Comparison of ENCODE assay signal across 3 cellular contexts in genomic region chr6:28929339-28929738, GRCh38.
TF ChIP-seq lines count a peak whose summit lies in the region.

No MANE protein-coding gene starts in this region.

TF ChIP-seq in HEK293, 187 proteins besides CTCF, POLR2A, EP300 and RAD21:
- TF ChIP-seq ZBTB17 (tag by site-specific recombination; IDR thresholded peaks at IDR 0.05), result peak; percentile 14; the same call in 1 of the 2 replicates
TF ChIP-seq in HEK293: peak in this region for 1; not testable (repeated sequence) for 186.

TF ChIP-seq in K562, 482 proteins besides CTCF, POLR2A, EP300 and RAD21:
- peak; percentile 55; the same call in 1 of the 2 replicates for TF ChIP-seq POLR2H (tag; IDR thresholded peaks at IDR 0.05; ENCODE audit: low read depth)
- TF ChIP-seq, protein P1, sequence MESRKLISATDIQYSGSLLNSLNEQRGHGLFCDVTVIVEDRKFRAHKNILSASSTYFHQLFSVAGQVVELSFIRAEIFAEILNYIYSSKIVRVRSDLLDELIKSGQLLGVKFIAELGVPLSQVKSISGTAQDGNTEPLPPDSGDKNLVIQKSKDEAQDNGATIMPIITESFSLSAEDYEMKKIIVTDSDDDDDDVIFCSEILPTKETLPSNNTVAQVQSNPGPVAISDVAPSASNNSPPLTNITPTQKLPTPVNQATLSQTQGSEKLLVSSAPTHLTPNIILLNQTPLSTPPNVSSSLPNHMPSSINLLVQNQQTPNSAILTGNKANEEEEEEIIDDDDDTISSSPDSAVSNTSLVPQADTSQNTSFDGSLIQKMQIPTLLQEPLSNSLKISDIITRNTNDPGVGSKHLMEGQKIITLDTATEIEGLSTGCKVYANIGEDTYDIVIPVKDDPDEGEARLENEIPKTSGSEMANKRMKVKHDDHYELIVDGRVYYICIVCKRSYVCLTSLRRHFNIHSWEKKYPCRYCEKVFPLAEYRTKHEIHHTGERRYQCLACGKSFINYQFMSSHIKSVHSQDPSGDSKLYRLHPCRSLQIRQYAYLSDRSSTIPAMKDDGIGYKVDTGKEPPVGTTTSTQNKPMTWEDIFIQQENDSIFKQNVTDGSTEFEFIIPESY (CRISPR knock-in tag; IDR thresholded peaks at IDR 0.05), result peak; percentile 78
- TF ChIP-seq TBP (optimal IDR thresholded peaks at IDR 0.05; ENCODE audit: low read depth, low read length), result peak; percentile 72

TF ChIP-seq in H1, 55 proteins besides CTCF, POLR2A, EP300 and RAD21:
- TF ChIP-seq TBP (IDR thresholded peaks at IDR 0.05; ENCODE audit: low read depth, low read length), result peak; percentile 63; the same call in 1 of the 2 replicates
